In the genomic region with DNA sequence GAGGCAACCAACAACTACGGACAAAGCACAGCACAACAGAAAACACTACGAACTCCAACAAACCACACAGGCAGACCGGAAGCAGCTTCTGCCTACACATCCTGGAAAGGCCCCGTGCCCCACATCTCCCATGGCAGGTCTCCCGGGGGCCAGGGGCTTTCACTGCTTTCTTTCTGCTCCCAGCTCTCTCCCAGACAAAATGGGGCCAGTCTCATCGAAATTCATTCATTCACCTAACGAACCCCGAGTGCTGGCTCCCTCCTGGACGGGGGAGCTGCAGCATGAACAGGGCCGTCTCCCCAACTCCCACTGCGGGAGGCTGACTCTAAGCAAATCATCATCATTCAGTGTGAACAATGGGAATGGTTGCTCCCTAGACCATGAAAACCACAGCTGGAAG, we compare ENCODE assay signal across 1 cellular context.
TF ChIP-seq lines count a peak whose summit lies in the region.

No MANE protein-coding gene starts in this region.

TF ChIP-seq in GM23338, 12 proteins besides CTCF, POLR2A, EP300 and RAD21 (continued from another document):
- TF ChIP-seq, protein P1, sequence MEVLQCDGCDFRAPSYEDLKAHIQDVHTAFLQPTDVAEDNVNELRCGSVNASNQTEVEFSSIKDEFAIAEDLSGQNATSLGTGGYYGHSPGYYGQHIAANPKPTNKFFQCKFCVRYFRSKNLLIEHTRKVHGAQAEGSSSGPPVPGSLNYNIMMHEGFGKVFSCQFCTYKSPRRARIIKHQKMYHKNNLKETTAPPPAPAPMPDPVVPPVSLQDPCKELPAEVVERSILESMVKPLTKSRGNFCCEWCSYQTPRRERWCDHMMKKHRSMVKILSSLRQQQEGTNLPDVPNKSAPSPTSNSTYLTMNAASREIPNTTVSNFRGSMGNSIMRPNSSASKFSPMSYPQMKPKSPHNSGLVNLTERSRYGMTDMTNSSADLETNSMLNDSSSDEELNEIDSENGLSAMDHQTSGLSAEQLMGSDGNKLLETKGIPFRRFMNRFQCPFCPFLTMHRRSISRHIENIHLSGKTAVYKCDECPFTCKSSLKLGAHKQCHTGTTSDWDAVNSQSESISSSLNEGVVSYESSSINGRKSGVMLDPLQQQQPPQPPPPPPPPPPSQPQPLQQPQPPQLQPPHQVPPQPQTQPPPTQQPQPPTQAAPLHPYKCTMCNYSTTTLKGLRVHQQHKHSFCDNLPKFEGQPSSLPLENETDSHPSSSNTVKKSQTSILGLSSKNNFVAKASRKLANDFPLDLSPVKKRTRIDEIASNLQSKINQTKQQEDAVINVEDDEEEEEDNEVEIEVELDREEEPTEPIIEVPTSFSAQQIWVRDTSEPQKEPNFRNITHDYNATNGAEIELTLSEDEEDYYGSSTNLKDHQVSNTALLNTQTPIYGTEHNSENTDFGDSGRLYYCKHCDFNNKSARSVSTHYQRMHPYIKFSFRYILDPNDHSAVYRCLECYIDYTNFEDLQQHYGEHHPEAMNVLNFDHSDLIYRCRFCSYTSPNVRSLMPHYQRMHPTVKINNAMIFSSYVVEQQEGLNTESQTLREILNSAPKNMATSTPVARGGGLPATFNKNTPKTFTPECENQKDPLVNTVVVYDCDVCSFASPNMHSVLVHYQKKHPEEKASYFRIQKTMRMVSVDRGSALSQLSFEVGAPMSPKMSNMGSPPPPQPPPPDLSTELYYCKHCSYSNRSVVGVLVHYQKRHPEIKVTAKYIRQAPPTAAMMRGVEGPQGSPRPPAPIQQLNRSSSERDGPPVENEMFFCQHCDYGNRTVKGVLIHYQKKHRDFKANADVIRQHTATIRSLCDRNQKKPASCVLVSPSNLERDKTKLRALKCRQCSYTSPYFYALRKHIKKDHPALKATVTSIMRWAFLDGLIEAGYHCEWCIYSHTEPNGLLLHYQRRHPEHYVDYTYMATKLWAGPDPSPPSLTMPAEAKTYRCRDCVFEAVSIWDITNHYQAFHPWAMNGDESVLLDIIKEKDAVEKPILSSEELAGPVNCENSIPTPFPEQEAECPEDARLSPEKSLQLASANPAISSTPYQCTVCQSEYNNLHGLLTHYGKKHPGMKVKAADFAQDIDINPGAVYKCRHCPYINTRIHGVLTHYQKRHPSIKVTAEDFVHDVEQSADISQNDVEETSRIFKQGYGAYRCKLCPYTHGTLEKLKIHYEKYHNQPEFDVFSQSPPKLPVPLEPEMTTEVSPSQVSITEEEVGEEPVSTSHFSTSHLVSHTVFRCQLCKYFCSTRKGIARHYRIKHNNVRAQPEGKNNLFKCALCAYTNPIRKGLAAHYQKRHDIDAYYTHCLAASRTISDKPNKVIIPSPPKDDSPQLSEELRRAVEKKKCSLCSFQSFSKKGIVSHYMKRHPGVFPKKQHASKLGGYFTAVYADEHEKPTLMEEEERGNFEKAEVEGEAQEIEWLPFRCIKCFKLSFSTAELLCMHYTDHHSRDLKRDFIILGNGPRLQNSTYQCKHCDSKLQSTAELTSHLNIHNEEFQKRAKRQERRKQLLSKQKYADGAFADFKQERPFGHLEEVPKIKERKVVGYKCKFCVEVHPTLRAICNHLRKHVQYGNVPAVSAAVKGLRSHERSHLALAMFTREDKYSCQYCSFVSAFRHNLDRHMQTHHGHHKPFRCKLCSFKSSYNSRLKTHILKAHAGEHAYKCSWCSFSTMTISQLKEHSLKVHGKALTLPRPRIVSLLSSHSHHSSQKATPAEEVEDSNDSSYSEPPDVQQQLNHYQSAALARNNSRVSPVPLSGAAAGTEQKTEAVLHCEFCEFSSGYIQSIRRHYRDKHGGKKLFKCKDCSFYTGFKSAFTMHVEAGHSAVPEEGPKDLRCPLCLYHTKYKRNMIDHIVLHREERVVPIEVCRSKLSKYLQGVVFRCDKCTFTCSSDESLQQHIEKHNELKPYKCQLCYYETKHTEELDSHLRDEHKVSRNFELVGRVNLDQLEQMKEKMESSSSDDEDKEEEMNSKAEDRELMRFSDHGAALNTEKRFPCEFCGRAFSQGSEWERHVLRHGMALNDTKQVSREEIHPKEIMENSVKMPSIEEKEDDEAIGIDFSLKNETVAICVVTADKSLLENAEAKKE (CRISPR knock-in tag; IDR thresholded peaks at IDR 0.05): no peak
- TF ChIP-seq ETS1 (IDR thresholded peaks at IDR 0.05) (no peak), STAT1 (IDR thresholded peaks at IDR 0.05; ENCODE audit: unreplicated experiment) (no peak), ZNF114 (CRISPR knock-in tag; IDR thresholded peaks at IDR 0.05) (no peak), ZNF331 (CRISPR knock-in tag; IDR thresholded peaks at IDR 0.05; ENCODE audit: low read depth) (no peak), POLR2AphosphoS5 (IDR thresholded peaks at IDR 0.05; ENCODE audit: low read depth) (no peak), EZH2 (IDR thresholded peaks at IDR 0.05; ENCODE audit: low read depth, unreplicated experiment) (no peak), REST (IDR thresholded peaks at IDR 0.05; ENCODE audit: unreplicated experiment) (no peak), EZH2phosphoT487 (IDR thresholded peaks at IDR 0.05; ENCODE audit: unreplicated experiment) (no peak)
